In the genomic region with DNA sequence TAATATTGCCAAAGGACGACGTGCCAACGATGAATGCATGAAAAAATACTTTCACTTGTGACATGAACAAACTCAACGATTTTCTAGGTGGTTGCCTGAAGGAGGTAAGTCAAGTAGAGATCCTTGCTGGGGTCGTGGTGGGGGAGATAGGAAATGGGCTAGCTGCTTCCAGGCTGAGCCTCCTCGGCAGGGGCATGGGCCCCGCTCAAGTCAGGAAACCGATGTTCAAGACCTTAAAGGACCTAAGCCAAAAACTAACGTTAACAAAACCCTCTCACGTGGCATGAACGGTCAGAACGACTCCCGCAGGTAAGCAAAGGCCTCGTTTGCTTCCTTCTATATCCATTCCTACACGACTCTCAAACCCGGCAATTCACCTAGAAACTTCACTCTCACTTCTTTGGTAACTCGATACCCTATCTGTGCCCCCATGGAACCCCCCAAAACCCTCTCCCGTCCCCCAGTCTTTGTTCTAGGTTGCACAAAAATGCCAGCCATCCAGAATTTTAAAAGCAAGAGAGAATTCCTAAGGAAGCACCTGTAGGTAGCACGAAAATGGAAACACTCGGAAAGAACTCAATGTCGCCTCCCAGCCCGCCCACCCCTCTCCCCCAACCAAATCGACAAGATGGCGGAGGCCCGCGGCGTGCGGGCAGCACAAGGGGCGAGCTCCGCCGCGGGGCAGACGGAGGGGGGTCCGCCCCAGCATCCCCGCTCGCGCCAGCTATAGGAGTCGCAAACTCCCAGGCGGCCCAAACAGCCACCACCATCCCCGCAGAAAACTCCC, we compare ENCODE assay signal across 9 cellular contexts. TPM values are rescaled to one million over a fixed set of nuclear protein-coding genes. Genes with fewer than 3 reads are reported as not detected.
DNase-seq lines count a peak whose midpoint lies in the region; ATAC-seq, FAIRE-seq and TF ChIP-seq lines count a peak whose summit lies in the region.
"Had no signal": no experiment of that assay in that cellular context is flagged by ENCODE, and none has a peak within 500 bp of the region (broad histone marks: within the 10 kb centered on the region; RNA-seq: fewer than 3 reads in every experiment).

No MANE protein-coding gene starts in this region.

- H3K4me1 ChIP-seq in OCI-LY1 (ENCODE audit: insufficient read depth, low read length, severe bottlenecking) (peaks cover 20% of the 10 kb centered on the region), K562 (replicated peaks in 1 of 2; ENCODE audit: control insufficient read depth in 2 of 2, insufficient read depth in 2 of 2, low read length in 2 of 2) (peaks cover 14 to 32% of the 10 kb centered on the region in 2 experiments; a peak in 4 of 5 replicates)

- H3F3A ChIP-seq in OCI-LY1 (ENCODE audit: insufficient read depth, low read length), result no peaks in the 10 kb centered on the region

- H3K9me3 Mint-ChIP-seq in stimulated activated naive CD8-positive, alpha-beta T cell treated with anti-CD3 and anti-CD28 coated beads, Interleukin-15, Interleukin-2, amounts not matched to agents 100 ng/mL and 50 ng/mL, for 24 hours, result no peaks in the 10 kb centered on the region

- CTCF ChIA-PET in K562 (lab: Yijun Ruan, JAX; ENCODE audit: low intra/inter-chr PET ratio), result interaction anchor here (0.5 kb wide), 1 partner anchor 30 kb away, joined by 5 read pairs; no protein-coding TSS in a partner anchor

- peak overlapping the region; percentile 98 for H3K4me3 Mint-ChIP-seq in stimulated activated naive CD8-positive, alpha-beta T cell treated with anti-CD3 and anti-CD28 coated beads, Interleukin-15, Interleukin-2, amounts not matched to agents 100 ng/mL and 50 ng/mL, for 24 hours

- H3K9ac ChIP-seq in OCI-LY1 (ENCODE audit: low read length), result peak overlapping the region; percentile 95
- peak overlapping the region; percentile 97 to 99 for H3K9ac ChIP-seq in K562 (ENCODE audit: insufficient read depth in 1 of 2, low read depth in 2 of 2, low read length in 2 of 2)

- DNase-seq in H7 (peak; percentile 86), K562 (ENCODE audit: extremely low read depth in 1 of 4, low spot score in 3 of 4) (peak; percentile 68 to 84 (median 76)), left colon (no peak), cortex of kidney (lab: John Stamatoyannopoulos, UW) (no peak), islet precursor cell (no peak)

- no peak overlapping the region for H2AFZ ChIP-seq in OCI-LY1 (ENCODE audit: low read length)
- peak overlapping the region; percentile 100 for H2AFZ ChIP-seq in K562 (ENCODE audit: low read depth, low read length)

- H3K4me2 ChIP-seq in OCI-LY1 (ENCODE audit: low read length) (peak overlapping the region; percentile 93), K562 (ENCODE audit: insufficient read depth, low read length) (peak overlapping the region; percentile 99)

- no peaks in the 10 kb centered on the region for H3K27me3 Mint-ChIP-seq in stimulated activated naive CD8-positive, alpha-beta T cell treated with anti-CD3 and anti-CD28 coated beads, Interleukin-15, Interleukin-2, amounts not matched to agents 100 ng/mL and 50 ng/mL, for 24 hours

- H3K9me2 ChIP-seq in OCI-LY1 (ENCODE audit: low read depth, low read length), result no peaks in the 10 kb centered on the region

- peaks cover 7% of the 10 kb centered on the region for H3K9me1 ChIP-seq in K562 (ENCODE audit: control insufficient read depth, insufficient read depth, low read length)

- POLR2A ChIA-PET in K562 (lab: Yijun Ruan, JAX), result interaction anchor here (0.6 to 5.0 kb wide), 24 partner anchors 8 to 656 kb away, joined by 3 to 70 read pairs (median 5); partner anchors contain the start of genes KLK1, KLK2 and KLK8

- ATAC-seq in K562 (peak; percentile 62), left colon (peak; percentile 17)

- WGBS in K562 (ENCODE audit: insufficient coverage, low coverage, missing lambda C conversion rate), result under 1% methylated on average over 36 of the region's 40 CpGs

- intact Hi-C loops in K562 (cut with micrococcal nuclease) (loop anchor here (5.0 kb wide), 1 partner anchor 33 kb away; no protein-coding TSS in a partner anchor), left colon (cut with DNase I, micrococcal nuclease) (no loop called here)

- peak overlapping the region; percentile 100 for H3K27ac Mint-ChIP-seq in stimulated activated naive CD8-positive, alpha-beta T cell treated with anti-CD3 and anti-CD28 coated beads, Interleukin-15, Interleukin-2, amounts not matched to agents 100 ng/mL and 50 ng/mL, for 24 hours

- H3K79me2 ChIP-seq in OCI-LY1 (ENCODE audit: insufficient read depth, low read length) (peaks cover 24% of the 10 kb centered on the region), K562 (ENCODE audit: control insufficient read depth, insufficient read depth, low read length) (peaks cover 50% of the 10 kb centered on the region)

- H3K36me3 Mint-ChIP-seq in stimulated activated naive CD8-positive, alpha-beta T cell treated with anti-CD3 and anti-CD28 coated beads, Interleukin-15, Interleukin-2, amounts not matched to agents 100 ng/mL and 50 ng/mL, for 24 hours (ENCODE audit: low read depth), result peaks cover 43% of the 10 kb centered on the region

- in situ Hi-C loops in K562 (cut with MboI), result no loop called here

- BruUV-seq in K562 (replicated peaks; lab: Mats Ljungman, UMichigan), result TSS peak; percentile 76

- peak; percentile 37 for FAIRE-seq in K562 (lab: Jason Lieb, UNC)

- H4K20me1 ChIP-seq in OCI-LY1 (ENCODE audit: insufficient read depth, low read length), result no peaks in the 10 kb centered on the region
- peaks cover 29% of the 10 kb centered on the region for H4K20me1 ChIP-seq in K562 (replicated peaks; ENCODE audit: control insufficient read depth, insufficient read depth, low read length)

- H3K36me3 ChIP-seq in H7 (replicated peaks; ENCODE audit: control insufficient read depth, insufficient read depth, low read length) (peaks cover 30% of the 10 kb centered on the region), OCI-LY1 (ENCODE audit: insufficient read depth, low read length) (peaks cover 47% of the 10 kb centered on the region), K562 (ENCODE audit: control insufficient read depth, insufficient read depth, low read length) (peaks cover 48% of the 10 kb centered on the region)

- H3K4me1 Mint-ChIP-seq in stimulated activated naive CD8-positive, alpha-beta T cell treated with anti-CD3 and anti-CD28 coated beads, Interleukin-15, Interleukin-2, amounts not matched to agents 100 ng/mL and 50 ng/mL, for 24 hours (ENCODE audit: low read depth), result peaks cover 55% of the 10 kb centered on the region

- TF ChIP-seq CTCF in C4-2B (conservative IDR thresholded peaks at IDR 0.05) (no peak), OCI-LY1 (IDR thresholded peaks at IDR 0.05; ENCODE audit: low read length) (no peak), K562 (IDR thresholded peaks at IDR 0.05 in 2 of 3, conservative IDR thresholded peaks at IDR 0.05 in 1 of 3; ENCODE audit: insufficient read depth in 2 of 3, low read depth in 1 of 3, low read length in 3 of 3) (no peak)

- no peak for TF ChIP-seq POLR2A in K562 (conservative IDR thresholded peaks at IDR 0.05)

- TF ChIP-seq RAD21 in K562 (CRISPR knock-in tag; conservative IDR thresholded peaks at IDR 0.05 in 1 of 2, IDR thresholded peaks at IDR 0.05 in 1 of 2), result no peak

- H3K9me3 ChIP-seq in OCI-LY1 (ENCODE audit: low read length), result no peaks in the 10 kb centered on the region
- H3K9me3 ChIP-seq in K562 (replicated peaks; ENCODE audit: control insufficient read depth, insufficient read depth, low read depth, low read length), result no peaks in the 10 kb centered on the region

- H3K27me3 ChIP-seq in H7 (ENCODE audit: control insufficient read depth, insufficient read depth, low read length) (no peaks in the 10 kb centered on the region; the same call in 1 of the 2 replicates), OCI-LY1 (ENCODE audit: insufficient read depth, low read length) (no peaks in the 10 kb centered on the region), K562 (ENCODE audit: control insufficient read depth in 2 of 2, insufficient read depth in 2 of 2, low read length in 2 of 2) (no peaks in the 10 kb centered on the region)

- H3K27ac ChIP-seq in C4-2B (peak overlapping the region; percentile 99), OCI-LY1 (ENCODE audit: low read depth, low read length, poor library complexity, severe bottlenecking) (peak overlapping the region; percentile 76), K562 (ENCODE audit: extremely low read depth, low read depth, low read length) (peak overlapping the region; percentile 100)

- peak overlapping the region; percentile 99 for H3K4me3 ChIP-seq in H7 (ENCODE audit: insufficient read depth, low read depth, low read length)
- peak overlapping the region; percentile 89 for H3K4me3 ChIP-seq in OCI-LY1 (ENCODE audit: low read depth, low read length, poor library complexity, severe bottlenecking)
- peak overlapping the region; percentile 99 for H3K4me3 ChIP-seq in K562

- TF ChIP-seq EP300 in K562 (IDR thresholded peaks at IDR 0.05; ENCODE audit: low read length), result no peak

RNA-seq across cellular contexts. Expression of gene ACP4, which starts 13.6 kb away (rescaled TPM):
- total RNA-seq in H7 (2014; rRNA removed; shearing (Covaris generic)), result not detected in 2 replicates
- total RNA-seq in K562 (2011; cell fraction: chromatin; rRNA removed; ENCODE audit: low replicate concordance), result not detected in 2 replicates
- not detected in 2 replicates for total RNA-seq in K562 (2011; cell fraction: nucleolus; rRNA removed)
- total RNA-seq in K562 (2011; cell fraction: nucleoplasm; rRNA removed), result not detected in 2 replicates
- total RNA-seq in K562 (2014; rRNA removed) (not detected in 2 replicates), K562 (2014; rRNA removed; fragmentation: Illumina TruSeq; extraction: Trizol) (not detected in 2 replicates), K562 (2015; rRNA removed; fragmentation: Illumina TruSeq; extraction: Trizol) (not detected in 2 replicates), K562 (2021) (not detected in 2 replicates), left colon (not detected)
- polyA plus RNA-seq in K562 (2011; rRNA removed) (not detected in 2 replicates), K562 (2014; fragmentation: Illumina TruSeq; extraction: Trizol) (not detected in 2 replicates), K562 (2014; fragmentation: Nextera tagmentation; extraction: Ambion mirVana) (not detected), K562 (2014; rRNA removed) (not detected in 2 replicates)
- polyA plus RNA-seq in K562 (2011; cell fraction: cytosol; rRNA removed), result not detected in 2 replicates
- not detected in 2 replicates for polyA plus RNA-seq in K562 (2011; cell fraction: nucleus; rRNA removed)
- not detected in 2 replicates for polyA plus RNA-seq in K562 (2012)
- polyA minus RNA-seq in K562 (2011; rRNA and poly(A)+ RNA removed), result not detected in 2 replicates
- not detected in 2 replicates for polyA minus RNA-seq in K562 (2011; cell fraction: cytosol; rRNA and poly(A)+ RNA removed)
- not detected in 2 replicates for polyA minus RNA-seq in K562 (2011; cell fraction: nucleus; rRNA and poly(A)+ RNA removed)
- total RNA-seq: LHCN-M2 had no signal

RNA-seq across cellular contexts. Expression of gene KLK1, which starts 19.8 kb away (rescaled TPM):
- total RNA-seq in H7 (2014; rRNA removed; shearing (Covaris generic)), result not detected in 2 replicates
- total RNA-seq in K562 (2011; cell fraction: chromatin; rRNA removed; ENCODE audit: low replicate concordance), result 12.6 and 15.0 TPM in 2 replicates
- total RNA-seq in K562 (2011; cell fraction: nucleolus; rRNA removed), result 8.7 and 9.7 TPM in 2 replicates
- 14.8 and 17.8 TPM in 2 replicates for total RNA-seq in K562 (2011; cell fraction: nucleoplasm; rRNA removed)
- total RNA-seq in K562 (2014; rRNA removed), result 1.2 and 3.1 TPM in 2 replicates
- total RNA-seq in K562 (2014; rRNA removed; fragmentation: Illumina TruSeq; extraction: Trizol), result 1.5 TPM in 2 replicates
- total RNA-seq in K562 (2015; rRNA removed; fragmentation: Illumina TruSeq; extraction: Trizol), result 0.87 and 1.3 TPM in 2 replicates
- 9.3 and 11.7 TPM in 2 replicates for total RNA-seq in K562 (2021)
- polyA plus RNA-seq in K562 (2011; rRNA removed), result 9.6 and 13.5 TPM in 2 replicates
- 16.9 and 24.1 TPM in 2 replicates for polyA plus RNA-seq in K562 (2011; cell fraction: cytosol; rRNA removed)
- 23.3 and 36.6 TPM in 2 replicates for polyA plus RNA-seq in K562 (2011; cell fraction: nucleus; rRNA removed)
- polyA plus RNA-seq in K562 (2012), result 13.7 and 31.9 TPM in 2 replicates
- 14.3 and 15.4 TPM in 2 replicates for polyA plus RNA-seq in K562 (2014; fragmentation: Illumina TruSeq; extraction: Trizol)
- polyA plus RNA-seq in K562 (2014; fragmentation: Nextera tagmentation; extraction: Ambion mirVana), result 10 to 100 TPM in 1 of 2 experiments, 1 to 10 TPM in 1; 9.1 to 10.3 TPM
- polyA plus RNA-seq in K562 (2014; rRNA removed), result 5.3 and 9.8 TPM in 2 replicates
- polyA minus RNA-seq in K562 (2011; rRNA and poly(A)+ RNA removed), result 8.6 and 11.7 TPM in 2 replicates
- 8.4 and 11.9 TPM in 2 replicates for polyA minus RNA-seq in K562 (2011; cell fraction: cytosol; rRNA and poly(A)+ RNA removed)
- polyA minus RNA-seq in K562 (2011; cell fraction: nucleus; rRNA and poly(A)+ RNA removed), result 7.9 and 10.4 TPM in 2 replicates
- total RNA-seq in left colon, result 100 to 1,000 TPM; 182 to 236 TPM
- total RNA-seq: LHCN-M2 had no signal

RNA-seq across cellular contexts. Expression of gene KLK15, which starts 29.5 kb away (rescaled TPM):
- total RNA-seq in H7 (2014; rRNA removed; shearing (Covaris generic)), result not detected in 2 replicates
- not detected in 2 replicates for total RNA-seq in K562 (2011; cell fraction: chromatin; rRNA removed; ENCODE audit: low replicate concordance)
- total RNA-seq in K562 (2011; cell fraction: nucleolus; rRNA removed), result not detected in 2 replicates
- not detected in 2 replicates for total RNA-seq in K562 (2011; cell fraction: nucleoplasm; rRNA removed)
- total RNA-seq in K562 (2014; rRNA removed) (not detected in 2 replicates), K562 (2014; rRNA removed; fragmentation: Illumina TruSeq; extraction: Trizol) (not detected in 2 replicates), K562 (2015; rRNA removed; fragmentation: Illumina TruSeq; extraction: Trizol) (not detected in 2 replicates), K562 (2021) (not detected in 2 replicates), left colon (1 to 10 TPM; 4.5 to 8.5 TPM)
- polyA plus RNA-seq in K562 (2011; rRNA removed) (not detected in 2 replicates), K562 (2014; fragmentation: Illumina TruSeq; extraction: Trizol) (not detected in 2 replicates), K562 (2014; fragmentation: Nextera tagmentation; extraction: Ambion mirVana) (not detected), K562 (2014; rRNA removed) (not detected in 2 replicates)
- polyA plus RNA-seq in K562 (2011; cell fraction: cytosol; rRNA removed), result not detected in 2 replicates
- polyA plus RNA-seq in K562 (2011; cell fraction: nucleus; rRNA removed), result not detected in 2 replicates
- not detected in 2 replicates for polyA plus RNA-seq in K562 (2012)
- not detected in 2 replicates for polyA minus RNA-seq in K562 (2011; rRNA and poly(A)+ RNA removed)
- polyA minus RNA-seq in K562 (2011; cell fraction: cytosol; rRNA and poly(A)+ RNA removed), result not detected in 2 replicates
- not detected in 2 replicates for polyA minus RNA-seq in K562 (2011; cell fraction: nucleus; rRNA and poly(A)+ RNA removed)
- total RNA-seq: LHCN-M2 had no signal

RNA-seq across cellular contexts. Expression of gene GPR32, which starts 33.6 kb away (rescaled TPM):
- total RNA-seq in H7 (2014; rRNA removed; shearing (Covaris generic)), result not detected in 2 replicates
- total RNA-seq in K562 (2011; cell fraction: chromatin; rRNA removed; ENCODE audit: low replicate concordance), result not detected in 2 replicates
- not detected in 2 replicates for total RNA-seq in K562 (2011; cell fraction: nucleolus; rRNA removed)
- not detected in 2 replicates for total RNA-seq in K562 (2011; cell fraction: nucleoplasm; rRNA removed)
- total RNA-seq in K562 (2014; rRNA removed) (not detected in 2 replicates), K562 (2014; rRNA removed; fragmentation: Illumina TruSeq; extraction: Trizol) (not detected in 2 replicates), K562 (2015; rRNA removed; fragmentation: Illumina TruSeq; extraction: Trizol) (not detected in 2 replicates), K562 (2021) (0.18 TPM in 1 of 2 replicates, not detected in the other), left colon (not detected)
- polyA plus RNA-seq in K562 (2011; rRNA removed) (not detected in 2 replicates), K562 (2014; fragmentation: Illumina TruSeq; extraction: Trizol) (not detected in 2 replicates), K562 (2014; fragmentation: Nextera tagmentation; extraction: Ambion mirVana) (not detected), K562 (2014; rRNA removed) (not detected in 2 replicates)
- not detected in 2 replicates for polyA plus RNA-seq in K562 (2011; cell fraction: cytosol; rRNA removed)
- not detected in 2 replicates for polyA plus RNA-seq in K562 (2011; cell fraction: nucleus; rRNA removed)
- polyA plus RNA-seq in K562 (2012), result 0.07 and 0.12 TPM in 2 replicates
- not detected in 2 replicates for polyA minus RNA-seq in K562 (2011; rRNA and poly(A)+ RNA removed)
- polyA minus RNA-seq in K562 (2011; cell fraction: cytosol; rRNA and poly(A)+ RNA removed), result not detected in 2 replicates
- polyA minus RNA-seq in K562 (2011; cell fraction: nucleus; rRNA and poly(A)+ RNA removed), result not detected in 2 replicates
- total RNA-seq: LHCN-M2 had no signal

RNA-seq across cellular contexts. Expression of gene KLK3, which starts 50.9 kb away (rescaled TPM):
- not detected in 2 replicates for total RNA-seq in H7 (2014; rRNA removed; shearing (Covaris generic))
- not detected in 2 replicates for total RNA-seq in K562 (2011; cell fraction: chromatin; rRNA removed; ENCODE audit: low replicate concordance)
- total RNA-seq in K562 (2011; cell fraction: nucleolus; rRNA removed), result not detected in 2 replicates
- total RNA-seq in K562 (2011; cell fraction: nucleoplasm; rRNA removed), result not detected in 2 replicates
- total RNA-seq in K562 (2014; rRNA removed), result not detected in 2 replicates
- not detected in 2 replicates for total RNA-seq in K562 (2014; rRNA removed; fragmentation: Illumina TruSeq; extraction: Trizol)
- not detected in 2 replicates for total RNA-seq in K562 (2015; rRNA removed; fragmentation: Illumina TruSeq; extraction: Trizol)
- not detected in 2 replicates for total RNA-seq in K562 (2021)
- polyA plus RNA-seq in K562 (2011; rRNA removed), result not detected in 2 replicates
- not detected in 2 replicates for polyA plus RNA-seq in K562 (2011; cell fraction: cytosol; rRNA removed)
- not detected in 2 replicates for polyA plus RNA-seq in K562 (2011; cell fraction: nucleus; rRNA removed)
- polyA plus RNA-seq in K562 (2012), result not detected in 2 replicates
- not detected in 2 replicates for polyA plus RNA-seq in K562 (2014; fragmentation: Illumina TruSeq; extraction: Trizol)
- not detected for polyA plus RNA-seq in K562 (2014; fragmentation: Nextera tagmentation; extraction: Ambion mirVana)
- polyA plus RNA-seq in K562 (2014; rRNA removed), result not detected in 2 replicates
- not detected in 2 replicates for polyA minus RNA-seq in K562 (2011; rRNA and poly(A)+ RNA removed)
- polyA minus RNA-seq in K562 (2011; cell fraction: cytosol; rRNA and poly(A)+ RNA removed), result not detected in 2 replicates
- polyA minus RNA-seq in K562 (2011; cell fraction: nucleus; rRNA and poly(A)+ RNA removed), result not detected in 2 replicates
- total RNA-seq in left colon, result 10 to 100 TPM in 1 of 2 donors, 1 to 10 TPM in 1; 5.7 to 11.7 TPM
- total RNA-seq: LHCN-M2 had no signal

Comparison
In these comparisons a context has a peak if more than half of its experiments do, and no peak if none do; other contexts are left out.
1. DNase-seq: peak in H7 (single experiment) and K562 (4 of 4); none in left colon (0 of 2), cortex of kidney (single experiment) and islet precursor cell (single experiment).
2. RNA of gene KLK1, which starts 19.8 kb away (total RNA-seq): 182 to 236 TPM in left colon; 0.87 to 17.8 TPM in K562 and not detected in H7; every median in the first group is over 4 times any median in the second.
3. Peak in every context shown above with its lines, with median percentiles within 50 percentile points of each other: H3K27ac ChIP-seq and H3K4me3 ChIP-seq.